Comparison of ENCODE assay signal across 31 cellular contexts in genomic region chr10:112131361-112131760, GRCh38.
"Had no signal": no experiment of that assay in that cellular context is flagged by ENCODE, and none has a peak within 500 bp of the region (broad histone marks: within the 10 kb centered on the region; RNA-seq: fewer than 3 reads in every experiment).

No MANE protein-coding gene starts in this region.

- H3K36me3 ChIP-seq: ascending aorta, cardiac muscle cell, colonic mucosa, lower lobe of right lung, right atrium auricular region, spleen, tibial nerve had no signal

- H3K4me3 Mint-ChIP-seq: activated CD4-positive, alpha-beta memory T cell treated with anti-CD3 and anti-CD28 coated beads for 36 hours; activated CD4-positive, alpha-beta T cell treated with anti-CD3 and anti-CD28 coated beads, Interleukin-2, amount 10 ng/mL, durations not matched to agents 24 days and 14 days; activated naive CD4-positive, alpha-beta T cell treated with anti-CD3 and anti-CD28 coated beads for 36 hours; activated naive CD8-positive, alpha-beta T cell treated with anti-CD3 and anti-CD28 coated beads, Interleukin-2, amount 10 ng/mL, durations not matched to agents 7 days and 5 days; activated T-helper 1 cell treated with anti-CD3 and anti-CD28 coated beads, Interleukin-12 subunit alpha, Interleukin-12 subunit beta, Interleukin-2, Interleukin-4 antibody, amounts not matched to agents 30 ng/mL and 10 ng/mL and 1 ng/mL, durations not matched to agents 14 hours and 24 hours and 36 hours; brain had no signal

- H3K9me3 Mint-ChIP-seq: activated CD4-positive, alpha-beta memory T cell treated with anti-CD3 and anti-CD28 coated beads for 36 hours; activated CD4-positive, alpha-beta T cell treated with anti-CD3 and anti-CD28 coated beads, Interleukin-2, amount 10 ng/mL, durations not matched to agents 24 days and 14 days; activated naive CD4-positive, alpha-beta T cell treated with anti-CD3 and anti-CD28 coated beads for 36 hours; activated naive CD8-positive, alpha-beta T cell treated with anti-CD3 and anti-CD28 coated beads, Interleukin-2, amount 10 ng/mL, durations not matched to agents 7 days and 5 days; activated T-helper 1 cell treated with anti-CD3 and anti-CD28 coated beads, Interleukin-12 subunit alpha, Interleukin-12 subunit beta, Interleukin-2, Interleukin-4 antibody, amounts not matched to agents 30 ng/mL and 10 ng/mL and 1 ng/mL, durations not matched to agents 14 hours and 24 hours and 36 hours had no signal

- H3K79me2 ChIP-seq: parathyroid adenoma had no signal

- DNase-seq: activated CD4-positive, alpha-beta memory T cell treated with anti-CD3 and anti-CD28 coated beads for 36 hours; activated CD4-positive, alpha-beta T cell treated with anti-CD3 and anti-CD28 coated beads, Interleukin-2, amount 10 ng/mL, durations not matched to agents 24 days and 14 days; activated CD4-positive, CD25-positive, alpha-beta regulatory T cell treated with anti-CD3 and anti-CD28 coated beads, Interleukin-2, amount 50 U/mL, for 72 hours; activated CD8-positive, alpha-beta memory T cell treated with anti-CD3 and anti-CD28 coated beads, Interleukin-2, amount 50 U/mL, for 4 hours; activated effector memory CD4-positive, alpha-beta T cell treated with anti-CD3 and anti-CD28 coated beads, Interleukin-2, amount 50 U/mL, for 16 hours; activated naive CD4-positive, alpha-beta T cell treated with anti-CD3 and anti-CD28 coated beads for 36 hours; activated naive CD8-positive, alpha-beta T cell treated with anti-CD3 and anti-CD28 coated beads, Interleukin-2, amount 10 ng/mL, durations not matched to agents 7 days and 5 days; activated T-cell treated with anti-CD3 and anti-CD28 coated beads, Interleukin-2, amount 50 U/mL, for 1 hour; cerebellar nuclear complex; colonic mucosa; effector CD8-positive, alpha-beta T cell; head of caudate nucleus; hippocampal formation; kidney; left colon; lower lobe of right lung; mesenchymal stem cell; mucosa of descending colon; occipital lobe; psoas muscle; spleen; stimulated activated naive CD4-positive, alpha-beta T cell had no signal

- H3K36me3 Mint-ChIP-seq: activated CD4-positive, alpha-beta memory T cell treated with anti-CD3 and anti-CD28 coated beads for 36 hours; activated naive CD8-positive, alpha-beta T cell treated with anti-CD3 and anti-CD28 coated beads, Interleukin-2, amount 10 ng/mL, durations not matched to agents 7 days and 5 days; brain had no signal

- ATAC-seq: left colon, lower lobe of right lung, mucosa of descending colon had no signal

- H3K27ac ChIP-seq: ascending aorta, cardiac muscle cell, colonic mucosa, epithelial cell of prostate, lower lobe of right lung, parathyroid adenoma, psoas muscle, right atrium auricular region, spleen, tibial nerve, VCaP had no signal

- H3K4me3 ChIP-seq: ascending aorta, cardiac muscle cell, colonic mucosa, lower lobe of right lung, mucosa of descending colon, psoas muscle, right atrium auricular region, spleen, tibial nerve had no signal

- H3K4me1 ChIP-seq: ascending aorta, colonic mucosa, lower lobe of right lung, parathyroid adenoma, psoas muscle, right atrium auricular region, spleen, tibial nerve had no signal

- H3K4me1 Mint-ChIP-seq: activated CD4-positive, alpha-beta T cell treated with anti-CD3 and anti-CD28 coated beads, Interleukin-2, amount 10 ng/mL, durations not matched to agents 24 days and 14 days; activated naive CD8-positive, alpha-beta T cell treated with anti-CD3 and anti-CD28 coated beads, Interleukin-2, amount 10 ng/mL, durations not matched to agents 7 days and 5 days had no signal

- H3K27me3 Mint-ChIP-seq: activated CD4-positive, alpha-beta memory T cell treated with anti-CD3 and anti-CD28 coated beads for 36 hours; activated CD4-positive, alpha-beta T cell treated with anti-CD3 and anti-CD28 coated beads, Interleukin-2, amount 10 ng/mL, durations not matched to agents 24 days and 14 days; brain had no signal

- H3K9me3 ChIP-seq: ascending aorta, colonic mucosa, lower lobe of right lung, mucosa of descending colon, psoas muscle, right atrium auricular region, spleen, tibial nerve had no signal

- H3K27me3 ChIP-seq: ascending aorta, cardiac muscle cell, colonic mucosa, right atrium auricular region, spleen, tibial nerve had no signal

- H3K27ac Mint-ChIP-seq: activated CD4-positive, alpha-beta memory T cell treated with anti-CD3 and anti-CD28 coated beads for 36 hours; activated CD4-positive, alpha-beta T cell treated with anti-CD3 and anti-CD28 coated beads, Interleukin-2, amount 10 ng/mL, durations not matched to agents 24 days and 14 days; activated naive CD4-positive, alpha-beta T cell treated with anti-CD3 and anti-CD28 coated beads for 36 hours; activated naive CD8-positive, alpha-beta T cell treated with anti-CD3 and anti-CD28 coated beads, Interleukin-2, amount 10 ng/mL, durations not matched to agents 7 days and 5 days; activated T-helper 1 cell treated with anti-CD3 and anti-CD28 coated beads, Interleukin-12 subunit alpha, Interleukin-12 subunit beta, Interleukin-2, Interleukin-4 antibody, amounts not matched to agents 30 ng/mL and 10 ng/mL and 1 ng/mL, durations not matched to agents 14 hours and 24 hours and 36 hours had no signal

- H3K9ac ChIP-seq: parathyroid adenoma had no signal

- H2AFZ ChIP-seq: parathyroid adenoma had no signal
